In the genomic region with DNA sequence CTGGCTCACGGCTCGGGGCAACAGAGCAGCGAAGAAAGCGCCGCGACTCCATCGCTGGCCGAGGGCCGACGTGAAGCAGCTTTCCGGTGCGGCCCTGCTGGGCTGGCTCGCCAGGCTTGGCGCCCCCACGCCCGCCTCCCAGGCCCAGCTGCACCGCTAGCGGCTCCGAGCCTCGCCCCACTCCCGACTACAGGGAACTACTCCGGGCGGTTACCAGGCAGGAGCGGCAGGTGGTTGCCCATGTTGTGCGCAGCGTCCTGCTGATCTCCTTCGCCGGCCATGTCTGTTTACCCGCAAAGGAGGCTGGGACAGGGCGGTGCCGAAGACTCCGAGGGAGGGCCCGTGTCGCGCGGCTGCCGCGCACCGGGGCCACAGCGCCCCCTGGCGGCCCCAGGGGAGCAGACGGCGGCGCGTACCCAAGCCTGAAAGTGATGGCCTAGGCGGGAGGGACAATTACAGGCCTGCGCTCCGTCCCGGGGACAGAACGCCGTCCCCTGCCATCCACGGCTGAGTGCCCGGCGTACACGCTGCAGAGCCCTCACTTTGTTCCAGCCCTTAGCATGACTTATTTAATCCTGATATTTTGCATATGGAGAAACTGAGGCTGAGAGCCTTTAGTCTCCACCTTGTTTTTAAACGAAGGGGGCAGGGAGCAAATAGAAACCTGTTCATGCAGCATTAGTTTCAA, we compare ENCODE assay signal across 8 cellular contexts. TPM values are rescaled to one million over a fixed set of nuclear protein-coding genes. Genes with fewer than 3 reads are reported as not detected.
DNase-seq lines count a peak whose midpoint lies in the region; ATAC-seq and TF ChIP-seq lines count a peak whose summit lies in the region.

A gene (minus strand): TSS at position 285 of the 688 bp plus-strand sequence. CDS start 4 bp downstream, at position 281.

- peak; percentile 48 for TF ChIP-seq POLR2A in prostate gland (IDR thresholded peaks at IDR 0.05)

- peak within 1 kb of the TSS; percentile 80 to 97 for H3K4me3 ChIP-seq in prostate gland

- no peaks in the 10 kb centered on the region for H3K36me3 ChIP-seq in prostate gland

- DNase-seq in NCI-H1092 (lab: John Stamatoyannopoulos, UW) (peak; percentile 47), amniotic epithelial cell (ENCODE audit: low read depth) (peak; percentile 68), left cardiac atrium (peak; percentile 89), prostate gland (ENCODE audit: low spot score) (peak; percentile 83), ureter (ENCODE audit: low spot score) (peak; percentile 86)

- peak within 1 kb of the TSS; percentile 77 to 78 for H3K27ac ChIP-seq in prostate gland

- ATAC-seq in HG02610 (IDR thresholded peaks at IDR 0.05; ENCODE audit: unreplicated experiment) (peak; percentile 99), left cardiac atrium (peak; percentile 99)

- 2% methylated on average over 24 of the region's 56 CpGs for WGBS in prostate gland

- H3K4me1 ChIP-seq in prostate gland (replicated peaks) = no peaks in the 10 kb centered on the region

- H3K9me3 ChIP-seq in prostate gland = no peaks in the 10 kb centered on the region

- no peaks in the 10 kb centered on the region for H3K27me3 ChIP-seq in prostate gland (replicated peaks; ENCODE audit: insufficient read depth)

- intact Hi-C loops in T-helper 1 cell treated with Interleukin-12 subunit alpha and Interleukin-12 subunit beta and Interleukin-4 antibody, amounts not matched to agents 30 ng/mL and 1 ng/mL, for 36 hours (cut with micrococcal nuclease) = loop anchor here (1.0 to 10.0 kb wide), 6 partner anchors 8 to 1945 kb away; a partner anchor contains a TSS
- intact Hi-C loops in left cardiac atrium (cut with DNase I) (loop anchor here in 1 of 2 donors (10.0 kb wide), 1 partner anchor 55 kb away; a partner anchor contains a TSS), prostate gland (cut with DNase I) (no loop called here)

- TF ChIP-seq CTCF in GM12874 (IDR thresholded peaks at IDR 0.05; ENCODE audit: insufficient read depth, low read depth, low read length) (peak; percentile 98), prostate gland (IDR thresholded peaks at IDR 0.05) (peak; percentile 94 to 98 (median 96))

RNA-seq across cellular contexts. Expression of the gene that starts here (rescaled TPM):
- 61.7 and 62.4 TPM in 2 replicates for total RNA-seq in T-helper 1 cell treated with Interleukin-12 subunit alpha and Interleukin-12 subunit beta and Interleukin-4 antibody, amounts not matched to agents 30 ng/mL and 1 ng/mL, for 36 hours
- total RNA-seq in left cardiac atrium (10 to 100 TPM; 32.1 to 42.4 TPM), prostate gland (10 to 100 TPM; 69.4 to 83.4 TPM), ureter (51.9 TPM)

Comparison
In these comparisons a context has a peak if more than half of its experiments do, and no peak if none do; other contexts are left out.
1. Peak in every context shown above with its lines: DNase-seq, ATAC-seq, H3K4me3 ChIP-seq and H3K27ac ChIP-seq.